Comparison of ENCODE assay signal across 25 cellular contexts in the genomic region with DNA sequence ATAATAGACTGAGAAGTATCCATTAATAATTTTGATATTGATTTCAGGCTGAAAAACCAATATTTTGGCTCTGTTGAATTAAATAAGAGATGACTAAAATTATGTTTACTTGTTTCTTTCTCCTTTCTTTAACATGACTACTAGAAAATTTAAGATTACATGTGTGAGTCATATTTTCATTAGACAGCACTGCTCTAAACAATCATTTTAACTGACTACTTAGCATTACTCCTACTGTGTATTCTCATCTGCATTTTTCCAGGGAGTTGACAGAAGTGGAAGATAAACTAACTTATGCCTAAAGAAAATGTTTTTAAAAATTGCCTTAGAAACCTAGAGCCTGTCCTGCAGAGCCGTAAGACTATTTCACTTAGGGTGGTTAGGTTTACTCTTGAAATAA. TPM values are rescaled to one million over a fixed set of nuclear protein-coding genes. Genes with fewer than 3 reads are reported as not detected.
"Had no signal": no experiment of that assay in that cellular context is flagged by ENCODE, and none has a peak within 500 bp of the region (broad histone marks: within the 10 kb centered on the region; RNA-seq: fewer than 3 reads in every experiment).

No MANE protein-coding gene starts in this region.

- H3K27ac ChIP-seq: adrenal gland, breast epithelium, coronary artery, esophagus squamous epithelium, left ventricle myocardium inferior, neutrophil, ovary, prostate gland, skin epidermis, stomach, WERI-Rb-1 had no signal

- H3K4me1 ChIP-seq: adrenal gland, breast epithelium, left ventricle myocardium inferior, prostate gland, transverse colon had no signal

- FAIRE-seq: urothelium cell line had no signal

- H3K36me3 ChIP-seq: adrenal gland, breast epithelium, left ventricle myocardium inferior, neutrophil, ovary, prostate gland, transverse colon, WERI-Rb-1 had no signal

- H3K9me3 ChIP-seq: adrenal gland, breast epithelium, esophagus squamous epithelium, left ventricle myocardium inferior, neutrophil, ovary, prostate gland, stomach, transverse colon had no signal

- H3K4me3 ChIP-seq: adrenal gland, breast epithelium, coronary artery, esophagus squamous epithelium, left ventricle myocardium inferior, ovary, prostate gland, skin epidermis, stomach, transverse colon had no signal

- DNase-seq: activated CD4-positive, alpha-beta T cell treated with anti-CD3 and anti-CD28 coated beads, Interleukin-2, amount 50 U/mL, for 1 hour; activated CD4-positive, CD25-positive, alpha-beta regulatory T cell treated with anti-CD3 and anti-CD28 coated beads, Interleukin-2, amount 50 U/mL, for 72 hours; activated gamma-delta T cell treated with Interleukin-2 at 50 U/mL for 16 hours; activated T-cell treated with anti-CD3 and anti-CD28 coated beads, Interleukin-2, amount 50 U/mL, for 1 hour; adrenal gland; cerebellar nuclear complex; esophagus squamous epithelium; foreskin melanocyte; hippocampal formation; left ventricle myocardium inferior; ovary; right cardiac atrium; stimulated activated CD4-positive, alpha-beta T cell treated with anti-CD3 and anti-CD28 coated beads, Interleukin-2, amount 100 ng/mL, for 24 hours; stomach; transverse colon; WERI-Rb-1 had no signal

- H3K27me3 ChIP-seq: adrenal gland, breast epithelium, esophagus squamous epithelium, neutrophil, ovary, stomach, transverse colon had no signal

- ATAC-seq: activated naive CD4-positive, alpha-beta T cell treated with anti-CD3 and anti-CD28 coated beads, Interleukin-2, amount 50 U/mL, for 72 hours; right cardiac atrium; stimulated activated effector memory CD8-positive, alpha-beta T cell treated with anti-CD3 and anti-CD28 coated beads, Interleukin-12 subunit alpha, Interleukin-12 subunit beta, amount 100 ng/mL, for 72 hours had no signal

RNA-seq across cellular contexts. Expression of a gene that starts 29.1 kb away (rescaled TPM):
- total RNA-seq: activated naive CD4-positive, alpha-beta T cell treated with anti-CD3 and anti-CD28 coated beads, Interleukin-2, amount 50 U/mL, for 72 hours; T-helper 2 cell treated with Interferon-gamma antibody and Interleukin-4, amounts not matched to agents 100 ng/mL and 5 ng/mL, for 36 hours had no signal
